11 cellular contexts compared by ENCODE assay signal in genomic region chr17:57107498-57108101, GRCh38. TPM values are rescaled to one million over a fixed set of nuclear protein-coding genes. Genes with fewer than 3 reads are reported as not detected.
A peak's percentile ranks its signal among the peaks of the same experiment; 100 is the strongest.
DNase-seq lines count a peak whose midpoint lies in the region; ATAC-seq and TF ChIP-seq lines count a peak whose summit lies in the region.
"Had no signal": no experiment of that assay in that cellular context is flagged by ENCODE, and none has a peak within 500 bp of the region (broad histone marks: within the 10 kb centered on the region; RNA-seq: fewer than 3 reads in every experiment).

No MANE protein-coding gene starts in this region.

- no peaks in the 10 kb centered on the region for H3K27me3 ChIP-seq in left lung

- no peaks in the 10 kb centered on the region for H3K9me3 ChIP-seq in left lung

- H3K27me3 Mint-ChIP-seq in WTC11 (ENCODE audit: low read depth) = no peaks in the 10 kb centered on the region
- H3K27me3 Mint-ChIP-seq in stimulated activated naive B cell treated with anti-CD40 and anti-IgM and Interleukin-4, amounts not matched to agents 10 μg/mL and 1 μg/mL and 100 μg/mL, for 72 hours = no peaks in the 10 kb centered on the region
- H3K27me3 Mint-ChIP-seq: activated B cell treated with CpG ODN at 0.5 μM for 24 hours; CD4-positive, alpha-beta T cell had no signal

- H3K36me3 ChIP-seq in left lung = peaks cover 0 to 29% of the 10 kb centered on the region in 2 donors

- no peak for TF ChIP-seq CTCF in WTC11 (IDR thresholded peaks at IDR 0.05)
- TF ChIP-seq CTCF in left lung (IDR thresholded peaks at IDR 0.05) = no peak

- H3K4me3 Mint-ChIP-seq in WTC11 = no peak overlapping the region
- H3K4me3 Mint-ChIP-seq in stimulated activated naive B cell treated with anti-CD40 and anti-IgM and Interleukin-4, amounts not matched to agents 10 μg/mL and 1 μg/mL and 100 μg/mL, for 72 hours = no peak overlapping the region
- H3K4me3 Mint-ChIP-seq: activated B cell treated with CpG ODN at 0.5 μM for 24 hours; CD4-positive, alpha-beta T cell had no signal

- H3K4me1 Mint-ChIP-seq in WTC11 = peaks cover 64% of the 10 kb centered on the region
- H3K4me1 Mint-ChIP-seq in stimulated activated naive B cell treated with anti-CD40 and anti-IgM and Interleukin-4, amounts not matched to agents 10 μg/mL and 1 μg/mL and 100 μg/mL, for 72 hours = peaks cover 0 to 6% of the 10 kb centered on the region in 2 donors

- peaks cover 25% of the 10 kb centered on the region for H3K36me3 Mint-ChIP-seq in WTC11
- H3K36me3 Mint-ChIP-seq in stimulated activated naive B cell treated with anti-CD40 and anti-IgM and Interleukin-4, amounts not matched to agents 10 μg/mL and 1 μg/mL and 100 μg/mL, for 72 hours = peaks cover 18 to 33% of the 10 kb centered on the region in 2 donors

- in situ Hi-C loops in ACHN (cut with HindIII; ENCODE audit: low pct_ligation_motif_present, low pct_unique_long_range_greater_than_20kb, low sequenced_read_pairs) = no loop called here

- CTCF ChIA-PET in WTC11 (lab: Charles Lee) = interaction anchor here (1.0 to 6.8 kb wide), 13 partner anchors 11 to 564 kb away, joined by 3 to 38 read pairs (median 5); partner anchors contain the start of gene AKAP1

- POLR2A ChIA-PET in WTC11 (lab: Charles Lee) = interaction anchor here (0.9 to 1.0 kb wide), 2 partner anchors 22 to 59 kb away, joined by 3 to 4 read pairs; partner anchors contain the start of gene AKAP1

- peak; percentile 70 for DNase-seq in ACHN
- DNase-seq in HT1080 (ENCODE audit: low read depth) = peak; percentile 96
- no peak for DNase-seq in WTC11 (ENCODE audit: low spot score)
- DNase-seq in left lung = peak in 1 of 2 donors; percentile 58
- no peak for DNase-seq in stimulated activated naive B cell treated with anti-CD40 and anti-IgM and Interleukin-4, amounts not matched to agents 10 μg/mL and 1 μg/mL and 100 μg/mL, for 72 hours
- no peak for DNase-seq in NCI-H82 treated with DMSO at 0.1 percent for 48 hours (lab: John Stamatoyannopoulos, UW; ENCODE audit: unreplicated experiment)
- DNase-seq: activated B cell treated with CpG ODN at 0.5 μM for 24 hours; CD4-positive, alpha-beta T cell; NCI-H1694 had no signal

- H3K27ac Mint-ChIP-seq in WTC11 = peak overlapping the region; percentile 48; the same call in 1 of the 2 replicates
- H3K27ac Mint-ChIP-seq in stimulated activated naive B cell treated with anti-CD40 and anti-IgM and Interleukin-4, amounts not matched to agents 10 μg/mL and 1 μg/mL and 100 μg/mL, for 72 hours = no peak overlapping the region
- H3K27ac Mint-ChIP-seq: activated B cell treated with CpG ODN at 0.5 μM for 24 hours; CD4-positive, alpha-beta T cell had no signal

- intact Hi-C loops in left lung (cut with DNase I) = no loop called here

- ATAC-seq in WTC11 = no peak
- peak; percentile 81 for ATAC-seq in left lung
- no peak for ATAC-seq in stimulated activated naive B cell treated with anti-CD40 and anti-IgM and Interleukin-4, amounts not matched to agents 10 μg/mL and 1 μg/mL and 100 μg/mL, for 72 hours (replicated peaks)
- no peak for ATAC-seq in GM21717 (IDR thresholded peaks at IDR 0.05; ENCODE audit: unreplicated experiment)
- ATAC-seq in HG03439 (IDR thresholded peaks at IDR 0.05; ENCODE audit: unreplicated experiment) = no peak

- peak overlapping the region; percentile 55 to 76 for H3K27ac ChIP-seq in left lung

- peaks cover 7 to 25% of the 10 kb centered on the region in 2 donors for H3K4me1 ChIP-seq in left lung

- H3K4me3 ChIP-seq in left lung = no peak overlapping the region

- no peaks in the 10 kb centered on the region for H3K9me3 Mint-ChIP-seq in WTC11
- H3K9me3 Mint-ChIP-seq in stimulated activated naive B cell treated with anti-CD40 and anti-IgM and Interleukin-4, amounts not matched to agents 10 μg/mL and 1 μg/mL and 100 μg/mL, for 72 hours = no peaks in the 10 kb centered on the region
- H3K9me3 Mint-ChIP-seq: activated B cell treated with CpG ODN at 0.5 μM for 24 hours; CD4-positive, alpha-beta T cell had no signal

TF ChIP-seq in WTC11, 78 proteins besides CTCF, POLR2A, EP300 and RAD21 (continues in another document):
- TF ChIP-seq, protein P1, sequence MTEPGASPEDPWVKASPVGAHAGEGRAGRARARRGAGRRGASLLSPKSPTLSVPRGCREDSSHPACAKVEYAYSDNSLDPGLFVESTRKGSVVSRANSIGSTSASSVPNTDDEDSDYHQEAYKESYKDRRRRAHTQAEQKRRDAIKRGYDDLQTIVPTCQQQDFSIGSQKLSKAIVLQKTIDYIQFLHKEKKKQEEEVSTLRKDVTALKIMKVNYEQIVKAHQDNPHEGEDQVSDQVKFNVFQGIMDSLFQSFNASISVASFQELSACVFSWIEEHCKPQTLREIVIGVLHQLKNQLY (CRISPR knock-in tag; IDR thresholded peaks at IDR 0.05) = no peak
- TF ChIP-seq KAT7 (CRISPR knock-in tag; IDR thresholded peaks at IDR 0.05; ENCODE audit: borderline replicate concordance) (no peak), NR3C1 (CRISPR knock-in tag; conservative IDR thresholded peaks at IDR 0.05; ENCODE audit: low read depth) (no peak), OVOL2 (CRISPR knock-in tag; IDR thresholded peaks at IDR 0.05; ENCODE audit: borderline replicate concordance) (no peak), SMAD4 (CRISPR knock-in tag; IDR thresholded peaks at IDR 0.05) (no peak), MXD4 (CRISPR knock-in tag; IDR thresholded peaks at IDR 0.05; ENCODE audit: borderline replicate concordance) (no peak), TEAD4 (CRISPR knock-in tag; IDR thresholded peaks at IDR 0.05) (no peak), ZNF423 (CRISPR knock-in tag; IDR thresholded peaks at IDR 0.05) (no peak; the same call in 1 of the 2 replicates), GTF2I (CRISPR knock-in tag; conservative IDR thresholded peaks at IDR 0.05) (no peak), TEAD1 (CRISPR knock-in tag; IDR thresholded peaks at IDR 0.05) (no peak), ZNF532 (CRISPR knock-in tag; IDR thresholded peaks at IDR 0.05; ENCODE audit: borderline replicate concordance) (no peak), FOXJ3 (CRISPR knock-in tag; IDR thresholded peaks at IDR 0.05; ENCODE audit: borderline replicate concordance) (no peak), FOXK1 (CRISPR knock-in tag; IDR thresholded peaks at IDR 0.05) (no peak), CREB1 (CRISPR knock-in tag; IDR thresholded peaks at IDR 0.05) (no peak)
- TF ChIP-seq, protein P2, sequence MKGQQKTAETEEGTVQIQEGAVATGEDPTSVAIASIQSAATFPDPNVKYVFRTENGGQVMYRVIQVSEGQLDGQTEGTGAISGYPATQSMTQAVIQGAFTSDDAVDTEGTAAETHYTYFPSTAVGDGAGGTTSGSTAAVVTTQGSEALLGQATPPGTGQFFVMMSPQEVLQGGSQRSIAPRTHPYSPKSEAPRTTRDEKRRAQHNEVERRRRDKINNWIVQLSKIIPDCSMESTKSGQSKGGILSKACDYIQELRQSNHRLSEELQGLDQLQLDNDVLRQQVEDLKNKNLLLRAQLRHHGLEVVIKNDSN (CRISPR knock-in tag; IDR thresholded peaks at IDR 0.05) = no peak
- TF ChIP-seq, protein P3, sequence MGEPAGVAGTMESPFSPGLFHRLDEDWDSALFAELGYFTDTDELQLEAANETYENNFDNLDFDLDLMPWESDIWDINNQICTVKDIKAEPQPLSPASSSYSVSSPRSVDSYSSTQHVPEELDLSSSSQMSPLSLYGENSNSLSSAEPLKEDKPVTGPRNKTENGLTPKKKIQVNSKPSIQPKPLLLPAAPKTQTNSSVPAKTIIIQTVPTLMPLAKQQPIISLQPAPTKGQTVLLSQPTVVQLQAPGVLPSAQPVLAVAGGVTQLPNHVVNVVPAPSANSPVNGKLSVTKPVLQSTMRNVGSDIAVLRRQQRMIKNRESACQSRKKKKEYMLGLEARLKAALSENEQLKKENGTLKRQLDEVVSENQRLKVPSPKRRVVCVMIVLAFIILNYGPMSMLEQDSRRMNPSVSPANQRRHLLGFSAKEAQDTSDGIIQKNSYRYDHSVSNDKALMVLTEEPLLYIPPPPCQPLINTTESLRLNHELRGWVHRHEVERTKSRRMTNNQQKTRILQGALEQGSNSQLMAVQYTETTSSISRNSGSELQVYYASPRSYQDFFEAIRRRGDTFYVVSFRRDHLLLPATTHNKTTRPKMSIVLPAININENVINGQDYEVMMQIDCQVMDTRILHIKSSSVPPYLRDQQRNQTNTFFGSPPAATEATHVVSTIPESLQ (CRISPR knock-in tag; IDR thresholded peaks at IDR 0.05) = no peak

RNA-seq across cellular contexts. Expression of gene AKAP1, which starts 22.6 kb away (rescaled TPM):
- total RNA-seq in HT1080 (2014; rRNA removed; shearing (Covaris generic)) = 42.9 and 54.5 TPM in 2 replicates
- 26.4 and 30.2 TPM in 2 replicates for polyA plus RNA-seq in HT1080 (2015; cell fraction: cytosol; rRNA removed)
- polyA plus RNA-seq in HT1080 (2015; cell fraction: nucleus; rRNA removed) = 46.0 and 58.7 TPM in 2 replicates
- 55.9 to 74.5 TPM (median 56.2 TPM) in 3 replicates for total RNA-seq in WTC11 (2021)
- total RNA-seq in left lung = 10 to 100 TPM; 43.6 to 47.6 TPM

Comparison
In these comparisons a context has a peak if more than half of its experiments do, and no peak if none do; other contexts are left out.
1. DNase-seq: peak in ACHN (single experiment) and HT1080 (single experiment); none in WTC11 (single experiment), stimulated activated naive B cell treated with anti-CD40 and anti-IgM and Interleukin-4, amounts not matched to agents 10 μg/mL and 1 μg/mL and 100 μg/mL, for 72 hours (single experiment) and NCI-H82 treated with DMSO at 0.1 percent for 48 hours (single experiment).